Comparison of ENCODE assay signal across 5 cellular contexts in genomic region chr9:96540106-96540505, GRCh38.
"Had no signal": no experiment of that assay in that cellular context is flagged by ENCODE, and none has a peak within 500 bp of the region (broad histone marks: within the 10 kb centered on the region; RNA-seq: fewer than 3 reads in every experiment).

No MANE protein-coding gene starts in this region.

- H3K9ac ChIP-seq: KMS-11 had no signal

- FAIRE-seq: HTR-8/SVneo had no signal

- DNase-seq: KBM-7, KG1 had no signal

- H3K27ac ChIP-seq: HL-60, KMS-11 had no signal

- H3K4me2 ChIP-seq: KMS-11 had no signal
